ENCODE assay signal across 28 cellular contexts in the genomic region with DNA sequence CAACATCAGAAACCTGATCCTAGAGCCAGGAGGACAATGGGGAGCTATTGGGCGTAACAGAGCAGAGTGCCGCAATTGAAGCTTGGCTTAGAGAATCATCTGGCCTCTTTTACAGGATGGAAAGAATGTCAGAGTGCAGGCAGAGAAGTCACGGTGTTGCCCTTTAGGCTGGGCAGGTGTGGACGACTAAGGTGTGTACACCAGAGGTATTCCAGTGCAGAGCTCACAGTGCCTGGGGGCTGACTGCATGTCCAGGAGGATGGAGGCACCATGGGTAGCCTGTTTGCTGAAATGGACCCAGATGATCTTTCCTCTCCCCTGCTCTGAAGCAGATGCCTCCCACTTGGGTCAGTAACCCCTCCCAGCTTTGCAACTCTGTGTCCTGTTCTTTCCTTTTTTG.
"Had no signal": no experiment of that assay in that cellular context is flagged by ENCODE, and none has a peak within 500 bp of the region (broad histone marks: within the 10 kb centered on the region; RNA-seq: fewer than 3 reads in every experiment).

No MANE protein-coding gene starts in this region.

- H3K27ac ChIP-seq: ovary, parathyroid adenoma, psoas muscle, right lobe of liver, sigmoid colon, stomach, thoracic aorta, tibial artery, transverse colon, upper lobe of left lung, uterus had no signal

- H2AFZ ChIP-seq: parathyroid adenoma had no signal

- H3K4me3 Mint-ChIP-seq: naive B cell; naive thymus-derived CD8-positive, alpha-beta T cell; natural killer cell treated with Interleukin-12 subunit alpha and Interleukin-12 subunit beta and Interleukin-15 and Interleukin-18, amount 100 ng/mL, for 72 hours; nephron progenitor cell; neural crest cell; stimulated activated effector memory CD8-positive, alpha-beta T cell treated with anti-CD3 and anti-CD28 coated beads, Interleukin-12 subunit alpha, Interleukin-12 subunit beta, amount 100 ng/mL, for 72 hours; stimulated activated naive B cell treated with anti-CD40 and anti-IgM and Interleukin-4, amounts not matched to agents 10 μg/mL and 1 μg/mL and 100 μg/mL, for 72 hours; stimulated activated naive CD8-positive, alpha-beta T cell treated with anti-CD3 and anti-CD28 coated beads, Interleukin-15, Interleukin-2, amounts not matched to agents 100 ng/mL and 50 ng/mL, for 24 hours had no signal

- H3K4me1 ChIP-seq: parathyroid adenoma, psoas muscle, right lobe of liver, sigmoid colon, tibial artery, transverse colon, upper lobe of left lung, uterus had no signal

- H3K4me1 Mint-ChIP-seq: naive B cell; naive thymus-derived CD8-positive, alpha-beta T cell; stimulated activated effector memory CD8-positive, alpha-beta T cell treated with anti-CD3 and anti-CD28 coated beads, Interleukin-12 subunit alpha, Interleukin-12 subunit beta, amount 100 ng/mL, for 72 hours; stimulated activated naive B cell treated with anti-CD40 and anti-IgM and Interleukin-4, amounts not matched to agents 10 μg/mL and 1 μg/mL and 100 μg/mL, for 72 hours had no signal

- FAIRE-seq: small intestine had no signal

- H3K9me3 Mint-ChIP-seq: naive B cell; naive thymus-derived CD8-positive, alpha-beta T cell; natural killer cell treated with Interleukin-12 subunit alpha and Interleukin-12 subunit beta and Interleukin-15 and Interleukin-18, amount 100 ng/mL, for 72 hours; nephron progenitor cell; neural crest cell; stimulated activated effector memory CD8-positive, alpha-beta T cell treated with anti-CD3 and anti-CD28 coated beads, Interleukin-12 subunit alpha, Interleukin-12 subunit beta, amount 100 ng/mL, for 72 hours; stimulated activated naive B cell treated with anti-CD40 and anti-IgM and Interleukin-4, amounts not matched to agents 10 μg/mL and 1 μg/mL and 100 μg/mL, for 72 hours; stimulated activated naive CD8-positive, alpha-beta T cell treated with anti-CD3 and anti-CD28 coated beads, Interleukin-15, Interleukin-2, amounts not matched to agents 100 ng/mL and 50 ng/mL, for 24 hours had no signal

- H3K9me3 ChIP-seq: ovary, psoas muscle, right lobe of liver, sigmoid colon, stomach, thoracic aorta, tibial artery, transverse colon, upper lobe of left lung, uterus had no signal

- H3K4me3 ChIP-seq: ovary, psoas muscle, right lobe of liver, sigmoid colon, stomach, thoracic aorta, tibial artery, transverse colon, upper lobe of left lung, uterus had no signal

- H3K9ac ChIP-seq: parathyroid adenoma had no signal

- DNase-seq: naive B cell; naive thymus-derived CD8-positive, alpha-beta T cell; nephron progenitor cell; occipital lobe; ovary; psoas muscle; right cardiac atrium; right lobe of liver; sigmoid colon; small intestine; stimulated activated CD4-positive, alpha-beta T cell treated with anti-CD3 and anti-CD28 coated beads, Interleukin-15, amount 100 ng/mL, for 24 hours; stimulated activated CD4-positive, alpha-beta T cell treated with anti-CD3 and anti-CD28 coated beads, Interleukin-2, amount 100 ng/mL, for 24 hours; stimulated activated CD4-positive, alpha-beta T cell treated with anti-CD3 and anti-CD28 coated beads, Interleukin-2, amount 100 ng/mL, for 48 hours; stimulated activated CD4-positive, alpha-beta T cell treated with anti-CD3 and anti-CD28 coated beads, Interleukin-4, amount 100 ng/mL, for 24 hours; stimulated activated naive B cell treated with anti-CD40 and anti-IgM and Interleukin-4, amounts not matched to agents 10 μg/mL and 1 μg/mL and 100 μg/mL, for 72 hours; stimulated activated naive CD4-positive, alpha-beta T cell treated with Interleukin-2 at 50 U/mL for 16 hours; stomach; tibial artery; transverse colon; upper lobe of left lung; uterus had no signal

- H3K27me3 ChIP-seq: ovary, right lobe of liver, sigmoid colon, stomach, tibial artery, transverse colon, upper lobe of left lung, uterus had no signal

- H3K27ac Mint-ChIP-seq: natural killer cell treated with Interleukin-12 subunit alpha and Interleukin-12 subunit beta and Interleukin-15 and Interleukin-18, amount 100 ng/mL, for 72 hours; nephron progenitor cell; progenitor cell of endocrine pancreas; stimulated activated effector memory CD8-positive, alpha-beta T cell treated with anti-CD3 and anti-CD28 coated beads, Interleukin-12 subunit alpha, Interleukin-12 subunit beta, amount 100 ng/mL, for 72 hours; stimulated activated naive B cell treated with anti-CD40 and anti-IgM and Interleukin-4, amounts not matched to agents 10 μg/mL and 1 μg/mL and 100 μg/mL, for 72 hours; stimulated activated naive CD8-positive, alpha-beta T cell treated with anti-CD3 and anti-CD28 coated beads, Interleukin-15, Interleukin-2, amounts not matched to agents 100 ng/mL and 50 ng/mL, for 24 hours had no signal

- ATAC-seq: naive thymus-derived CD8-positive, alpha-beta T cell; natural killer cell treated with Interleukin-12 subunit alpha and Interleukin-12 subunit beta and Interleukin-15 and Interleukin-18, amount 100 ng/mL, for 72 hours; psoas muscle; right cardiac atrium; right lobe of liver; stimulated activated effector memory CD8-positive, alpha-beta T cell treated with anti-CD3 and anti-CD28 coated beads, Interleukin-12 subunit alpha, Interleukin-12 subunit beta, amount 100 ng/mL, for 72 hours; stimulated activated naive B cell treated with anti-CD40 and anti-IgM and Interleukin-4, amounts not matched to agents 10 μg/mL and 1 μg/mL and 100 μg/mL, for 72 hours had no signal

- H3K36me3 ChIP-seq: ovary, right lobe of liver, sigmoid colon, stomach, thoracic aorta, tibial artery, transverse colon, upper lobe of left lung, uterus had no signal

- H3K27me3 Mint-ChIP-seq: stimulated activated naive CD8-positive, alpha-beta T cell treated with anti-CD3 and anti-CD28 coated beads, Interleukin-15, Interleukin-2, amounts not matched to agents 100 ng/mL and 50 ng/mL, for 24 hours had no signal

- H3K36me3 Mint-ChIP-seq: naive B cell; naive thymus-derived CD8-positive, alpha-beta T cell; natural killer cell treated with Interleukin-12 subunit alpha and Interleukin-12 subunit beta and Interleukin-15 and Interleukin-18, amount 100 ng/mL, for 72 hours; stimulated activated effector memory CD8-positive, alpha-beta T cell treated with anti-CD3 and anti-CD28 coated beads, Interleukin-12 subunit alpha, Interleukin-12 subunit beta, amount 100 ng/mL, for 72 hours; stimulated activated naive B cell treated with anti-CD40 and anti-IgM and Interleukin-4, amounts not matched to agents 10 μg/mL and 1 μg/mL and 100 μg/mL, for 72 hours had no signal
